In the genomic region with DNA sequence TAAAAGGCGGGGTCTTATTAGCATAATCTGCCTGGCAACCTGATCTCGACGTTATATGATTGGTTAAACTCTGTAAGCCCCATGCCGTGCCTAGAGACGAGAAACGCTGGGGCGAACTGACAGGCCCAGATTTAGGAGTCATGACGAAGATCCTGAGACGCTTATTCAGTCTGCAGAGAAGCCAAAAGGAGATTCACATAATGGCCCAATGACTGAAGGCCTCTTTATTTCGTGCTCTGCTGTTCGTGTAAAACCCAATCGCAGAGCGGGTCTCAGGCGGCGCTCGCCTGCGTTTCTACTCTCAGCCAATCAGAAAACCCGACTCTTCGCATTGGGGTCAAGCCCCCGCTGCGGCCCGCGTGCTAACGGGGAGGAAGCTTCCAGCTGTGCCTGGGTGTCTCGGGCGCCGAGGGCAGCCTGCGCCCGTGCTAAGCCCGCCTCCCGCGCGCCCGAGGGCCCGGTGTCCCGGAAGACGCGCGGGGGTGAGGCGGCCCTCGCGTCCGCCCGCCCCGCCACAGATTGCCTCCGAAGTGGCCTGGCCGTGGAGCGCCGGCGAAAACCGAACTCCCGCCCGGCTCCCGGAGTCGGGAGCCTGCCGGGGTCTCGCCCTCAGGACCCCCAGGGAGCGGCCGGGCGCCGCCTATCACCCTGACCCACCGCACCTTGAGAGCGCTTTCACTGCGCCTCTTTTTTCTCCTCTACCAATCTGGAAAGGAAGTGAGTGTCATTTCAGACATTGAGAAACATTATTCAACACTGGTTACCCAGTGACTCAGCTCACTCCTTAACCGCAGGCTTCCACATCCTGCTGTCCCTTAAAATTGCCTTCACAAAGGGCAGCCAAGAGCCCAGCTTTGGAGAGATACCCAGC, we compare ENCODE assay signal across 8 cellular contexts. TPM values are rescaled to one million over a fixed set of nuclear protein-coding genes. Genes with fewer than 3 reads are reported as not detected.
A peak's percentile ranks its signal among the peaks of the same experiment; 100 is the strongest.
DNase-seq lines count a peak whose midpoint lies in the region; ATAC-seq and TF ChIP-seq lines count a peak whose summit lies in the region.

No MANE protein-coding gene starts in this region.

- DNase-seq in CD14-positive monocyte (ENCODE audit: low spot score) (peak; percentile 90), NCI-H748 (lab: John Stamatoyannopoulos, UW; ENCODE audit: unreplicated experiment) (peak; percentile 95), left lobe of liver (ENCODE audit: low spot score) (peak; percentile 96)
- DNase-seq in activated CD4-positive, alpha-beta T cell treated with anti-CD3 and anti-CD28 coated beads, Interleukin-2, amount 50 U/mL, for 24 hours (ENCODE audit: low read depth in 1 of 2, low spot score in 1 of 2), result peak; percentile 74 to 89
- peak; percentile 82 to 90 for DNase-seq in stimulated activated CD4-positive, alpha-beta T cell treated with anti-CD3 and anti-CD28 coated beads, Interleukin-2, amount 100 ng/mL, for 24 hours

- H3K4me3 Mint-ChIP-seq in CD14-positive monocyte, result peak overlapping the region; percentile 89 to 98
- peak overlapping the region; percentile 95 for H3K4me3 Mint-ChIP-seq in dendritic cell treated with granulocyte-macrophage colony-stimulating factor and Interleukin-4, amounts not matched to agents 40 ng/mL and 50 ng/mL, for 4 days

- H3K27ac Mint-ChIP-seq in CD14-positive monocyte, result peak overlapping the region; percentile 99 to 100 (median 100)
- H3K27ac Mint-ChIP-seq in dendritic cell treated with granulocyte-macrophage colony-stimulating factor and Interleukin-4, amounts not matched to agents 40 ng/mL and 50 ng/mL, for 4 days, result peak overlapping the region; percentile 100

- peaks cover 0 to 1% (median 0%) of the 10 kb centered on the region in 7 donors for H3K9me3 Mint-ChIP-seq in CD14-positive monocyte
- no peaks in the 10 kb centered on the region for H3K9me3 Mint-ChIP-seq in dendritic cell treated with granulocyte-macrophage colony-stimulating factor and Interleukin-4, amounts not matched to agents 40 ng/mL and 50 ng/mL, for 4 days

- no peaks in the 10 kb centered on the region for H3K36me3 Mint-ChIP-seq in CD14-positive monocyte
- H3K36me3 Mint-ChIP-seq in dendritic cell treated with granulocyte-macrophage colony-stimulating factor and Interleukin-4, amounts not matched to agents 40 ng/mL and 50 ng/mL, for 4 days (ENCODE audit: low read depth), result peaks cover 13% of the 10 kb centered on the region

- H3K4me1 Mint-ChIP-seq in CD14-positive monocyte, result peaks cover 43% of the 10 kb centered on the region
- H3K4me1 Mint-ChIP-seq in dendritic cell treated with granulocyte-macrophage colony-stimulating factor and Interleukin-4, amounts not matched to agents 40 ng/mL and 50 ng/mL, for 4 days (ENCODE audit: low read depth), result peaks cover 40% of the 10 kb centered on the region

- no peaks in the 10 kb centered on the region for H3K27me3 Mint-ChIP-seq in CD14-positive monocyte (ENCODE audit: low read depth in 3 of 3)
- no peaks in the 10 kb centered on the region for H3K27me3 Mint-ChIP-seq in dendritic cell treated with granulocyte-macrophage colony-stimulating factor and Interleukin-4, amounts not matched to agents 40 ng/mL and 50 ng/mL, for 4 days

- TF ChIP-seq CTCF in CD14-positive monocyte (IDR thresholded peaks at IDR 0.05), result no peak

- ATAC-seq in GM19395 (IDR thresholded peaks at IDR 0.05; ENCODE audit: unreplicated experiment) (peak; percentile 82), HG03558 (IDR thresholded peaks at IDR 0.05; ENCODE audit: extremely low read depth, unreplicated experiment) (peak; percentile 53), left lobe of liver (peak; percentile 77)

- intact Hi-C loops in CD14-positive monocyte (cut with micrococcal nuclease), result loop anchor here (1.0 to 5.0 kb wide), 6 partner anchors 40 to 129 kb away; a partner anchor contains a TSS
- intact Hi-C loops in dendritic cell treated with granulocyte-macrophage colony-stimulating factor and Interleukin-4, amounts not matched to agents 40 ng/mL and 50 ng/mL, for 4 days (cut with micrococcal nuclease), result loop anchor here (1.0 to 5.0 kb wide), 3 partner anchors 66 to 121 kb away; a partner anchor contains a TSS

RNA-seq across cellular contexts. Expression of a gene that starts 0.4 kb away (rescaled TPM):
- polyA plus RNA-seq in CD14-positive monocyte, result 1 to 10 TPM in 1 of 2 donors, under 1 TPM in 1; 0.64 to 1.1 TPM
- total RNA-seq in left lobe of liver, result 5.8 TPM

Comparison
In these comparisons a context has a peak if more than half of its experiments do, and no peak if none do; other contexts are left out.
1. Peak in every context shown above with its lines: DNase-seq and ATAC-seq.